Comparison of ENCODE assay signal across 9 cellular contexts in the genomic region with DNA sequence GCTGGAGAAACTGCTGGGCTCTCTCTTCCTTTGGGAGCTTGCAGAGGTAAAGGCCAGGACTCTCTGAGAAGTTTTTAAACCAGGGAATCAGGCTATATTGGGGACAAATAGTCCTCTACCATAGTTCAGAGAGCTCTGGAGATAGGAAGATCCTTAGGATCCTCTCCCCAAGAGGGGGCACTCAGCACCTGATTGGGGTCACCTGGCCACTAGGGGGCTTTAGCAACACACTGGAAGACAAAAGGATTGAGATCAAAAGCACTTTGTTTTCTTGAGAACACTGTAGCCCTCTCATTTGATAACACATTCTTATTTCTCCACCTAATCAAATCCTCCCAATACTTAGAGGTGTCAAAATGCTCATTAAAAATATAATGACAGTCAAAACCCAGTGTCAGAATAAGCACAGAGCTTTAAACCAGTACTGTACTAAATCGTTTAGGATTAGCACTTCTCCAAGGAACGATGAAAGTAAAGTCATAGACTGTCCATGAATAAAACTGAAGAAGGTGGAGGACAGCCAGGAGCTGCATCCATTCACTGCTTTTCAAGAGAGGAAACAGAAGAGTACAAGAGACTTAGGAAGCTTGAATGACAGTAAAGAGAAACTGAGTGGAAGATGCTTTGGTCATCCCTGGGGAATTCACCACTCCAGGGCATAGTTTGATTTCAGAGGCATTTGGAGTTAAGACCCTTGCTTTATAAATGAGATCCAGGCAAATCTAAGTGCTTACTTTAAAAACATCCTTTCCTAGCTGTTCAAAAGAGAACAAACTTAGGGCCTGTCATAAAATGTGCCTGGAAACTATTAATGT. TPM values are rescaled to one million over a fixed set of nuclear protein-coding genes. Genes with fewer than 3 reads are reported as not detected.
DNase-seq lines count a peak whose midpoint lies in the region; ATAC-seq and TF ChIP-seq lines count a peak whose summit lies in the region.
"Had no signal": no experiment of that assay in that cellular context is flagged by ENCODE, and none has a peak within 500 bp of the region (broad histone marks: within the 10 kb centered on the region; RNA-seq: fewer than 3 reads in every experiment).

No MANE protein-coding gene starts in this region.

- H3K9me2 ChIP-seq in PC-3 (replicated peaks; ENCODE audit: low read length): no peaks in the 10 kb centered on the region

- H4K20me1 ChIP-seq in PC-3 (ENCODE audit: low read length): no peaks in the 10 kb centered on the region

- H3K79me2 ChIP-seq in PC-3 (ENCODE audit: low read length): no peaks in the 10 kb centered on the region

- CTCF ChIA-PET in PC-3 (lab: Charles Lee): interaction anchor here (0.6 to 1.0 kb wide), 5 partner anchors 24 to 418 kb away, joined by 3 to 6 read pairs (median 3); no protein-coding TSS in a partner anchor

- H3K4me3 ChIP-seq in PC-3 (ENCODE audit: low read length): no peak overlapping the region
- H3K4me3 ChIP-seq in fibroblast of pulmonary artery (replicated peaks; ENCODE audit: low read depth, low read length): no peak overlapping the region
- H3K4me3 ChIP-seq: spleen had no signal

- no peaks in the 10 kb centered on the region for H3K36me3 ChIP-seq in PC-3 (ENCODE audit: low read depth, low read length)
- H3K36me3 ChIP-seq: spleen had no signal

- H3K9ac ChIP-seq in PC-3 (ENCODE audit: low read length): no peak overlapping the region

- no peaks in the 10 kb centered on the region for H3K9me3 ChIP-seq in PC-3 (ENCODE audit: low read length)
- H3K9me3 ChIP-seq: spleen had no signal

- peaks cover 25% of the 10 kb centered on the region for H3K4me1 ChIP-seq in PC-3 (ENCODE audit: insufficient read depth, low read length)

- ATAC-seq in PC-3 (peak; percentile 68), esophagus mucosa (no peak)

- H3K4me2 ChIP-seq in PC-3 (ENCODE audit: low read length): no peak overlapping the region

- H3F3A ChIP-seq in PC-3 (ENCODE audit: low read length, unreplicated experiment): no peaks in the 10 kb centered on the region

- no TSS peak for BruUV-seq in PC-3 (replicated peaks; lab: Mats Ljungman, UMichigan)

- POLR2A ChIA-PET in PC-3 (lab: Charles Lee; ENCODE audit: unreplicated experiment): interaction anchor here (0.5 to 0.6 kb wide), 2 partner anchors 235 to 430 kb away, joined by 3 to 11 read pairs; no protein-coding TSS in a partner anchor

- TF ChIP-seq CTCF in PC-3 (conservative IDR thresholded peaks at IDR 0.05; ENCODE audit: low read depth, low read length): peak; percentile 94
- TF ChIP-seq CTCF in fibroblast of pulmonary artery (IDR thresholded peaks at IDR 0.05; ENCODE audit: low read length, missing control alignments): peak; percentile 39

- intact Hi-C loops in PC-3 (cut with micrococcal nuclease): loop anchor here (1.0 to 2.0 kb wide), 4 partner anchors 23 to 391 kb away; no protein-coding TSS in a partner anchor

- H3K27ac ChIP-seq in PC-3 (ENCODE audit: low read length): no peak overlapping the region
- H3K27ac ChIP-seq: spleen had no signal

- peak; percentile 14 for DNase-seq in stimulated activated CD4-positive, alpha-beta T cell treated with anti-CD3 and anti-CD28 coated beads, Interleukin-4, amount 100 ng/mL, for 24 hours
- DNase-seq in stimulated activated CD4-positive, alpha-beta T cell treated with anti-CD3 and anti-CD28 coated beads, Interleukin-4, amount 100 ng/mL, for 1 hour: no peak
- DNase-seq in PC-3 (peak; percentile 68), fibroblast of pulmonary artery (ENCODE audit: low read depth) (no peak), medulla oblongata (ENCODE audit: extremely low spot score) (no peak), anterior cingulate cortex (lab: John Stamatoyannopoulos, UW) (no peak), RKO (ENCODE audit: low spot score) (no peak)
- DNase-seq: spleen had no signal

- H2AFZ ChIP-seq in PC-3 (ENCODE audit: low read length): 0 out of 2 replicates have a peak overlapping the region, but pooled peaks have one; percentile 21

- H3K27me3 ChIP-seq in PC-3 (ENCODE audit: low read length): no peaks in the 10 kb centered on the region

RNA-seq across cellular contexts. Expression of a gene that starts 26.5 kb away (rescaled TPM):
- total RNA-seq in PC-3 (2014; rRNA removed): 8.7 and 16.5 TPM in 2 replicates
- total RNA-seq in esophagus mucosa: 2.0 TPM

Comparison
In these comparisons a context has a peak if more than half of its experiments do, and no peak if none do; other contexts are left out.
1. DNase-seq: peak in stimulated activated CD4-positive, alpha-beta T cell treated with anti-CD3 and anti-CD28 coated beads, Interleukin-4, amount 100 ng/mL, for 24 hours (single experiment) and PC-3 (single experiment); none in stimulated activated CD4-positive, alpha-beta T cell treated with anti-CD3 and anti-CD28 coated beads, Interleukin-4, amount 100 ng/mL, for 1 hour (single experiment), fibroblast of pulmonary artery (single experiment), medulla oblongata (single experiment), anterior cingulate cortex (0 of 58) and RKO (single experiment).